Comparison of ENCODE assay signal across 12 cellular contexts in the genomic region with DNA sequence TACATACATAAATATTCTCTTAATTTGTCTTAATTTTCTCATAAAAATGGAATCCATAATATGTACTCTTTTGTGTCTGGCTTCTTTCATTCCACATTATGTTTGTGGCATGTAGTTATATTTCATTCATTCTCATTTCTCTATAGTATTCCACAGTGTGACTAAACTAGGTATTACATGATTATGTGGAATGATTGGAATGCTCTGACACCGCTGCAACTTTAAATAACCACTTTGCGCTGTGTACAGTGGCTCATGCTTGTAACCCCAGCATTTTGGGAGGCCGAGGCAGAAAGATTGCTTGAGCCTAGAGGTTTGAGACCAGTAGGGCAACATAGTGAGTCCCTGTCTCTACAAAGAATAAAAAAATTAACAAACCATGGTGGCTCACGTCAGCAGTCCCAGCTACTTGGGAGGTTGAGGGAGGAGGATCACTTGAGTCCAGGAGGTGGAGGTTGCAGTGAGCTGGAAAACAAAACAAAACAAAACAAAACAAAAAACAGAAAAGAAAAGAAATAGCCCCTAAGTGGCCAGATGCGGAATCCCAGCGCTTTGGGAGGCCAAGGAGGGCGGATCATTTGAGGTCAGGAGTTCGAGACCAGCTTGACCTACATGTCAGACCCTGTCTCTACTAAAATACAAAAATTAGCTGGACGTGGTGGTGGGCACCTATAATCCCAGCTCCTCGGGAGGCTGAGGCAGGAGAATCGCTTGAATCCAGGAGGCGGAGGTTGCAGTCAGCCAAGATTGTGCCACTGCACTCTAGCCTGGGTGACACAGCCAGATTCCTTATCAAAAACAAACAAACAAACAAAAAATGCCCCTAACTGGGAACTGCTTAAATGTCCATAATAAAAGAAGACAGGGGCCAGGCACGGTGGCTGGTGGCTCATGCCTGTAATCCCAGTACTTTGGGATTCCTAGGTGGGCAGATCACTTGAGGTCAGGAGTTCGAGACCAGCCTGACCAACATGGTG. TPM values are rescaled to one million over a fixed set of nuclear protein-coding genes. Genes with fewer than 3 reads are reported as not detected.
A peak's percentile ranks its signal among the peaks of the same experiment; 100 is the strongest.
DNase-seq lines count a peak whose midpoint lies in the region; ATAC-seq and TF ChIP-seq lines count a peak whose summit lies in the region.
"Had no signal": no experiment of that assay in that cellular context is flagged by ENCODE, and none has a peak within 500 bp of the region (broad histone marks: within the 10 kb centered on the region; RNA-seq: fewer than 3 reads in every experiment).

No MANE protein-coding gene starts in this region.

- POLR2A ChIA-PET in HCT116 (lab: Charles Lee) = interaction anchor here (2.1 kb wide), 1 partner anchor 9 kb away, joined by 20 read pairs; the partner anchor contains the start of gene ZC3H4

- H3K4me3 ChIP-seq in HCT116 (replicated peaks in 1 of 2; ENCODE audit: low read depth in 1 of 2, low read length in 2 of 2) = no peak overlapping the region; a peak in 1 of 4 replicates
- H3K4me3 ChIP-seq in fibroblast of the aortic adventitia (ENCODE audit: low read depth, low read length) = no peak overlapping the region
- H3K4me3 ChIP-seq in skeletal muscle satellite cell (ENCODE audit: low read length) = no peak overlapping the region
- H3K4me3 ChIP-seq in prostate gland = no peak overlapping the region
- H3K4me3 ChIP-seq: heart left ventricle had no signal

- no peaks in the 10 kb centered on the region for H3K9me3 ChIP-seq in HCT116 (ENCODE audit: control insufficient read depth in 1 of 2, insufficient read depth in 1 of 2, low read depth in 1 of 2, low read length in 2 of 2)
- H3K9me3 ChIP-seq in skeletal muscle satellite cell (replicated peaks; ENCODE audit: low read length) = no peaks in the 10 kb centered on the region
- H3K9me3 ChIP-seq in prostate gland = no peaks in the 10 kb centered on the region
- H3K9me3 ChIP-seq: heart left ventricle had no signal

- CTCF ChIA-PET in HCT116 (lab: Charles Lee) = interaction anchor here (1.0 to 2.5 kb wide), 6 partner anchors 9 to 110 kb away, joined by 3 to 17 read pairs (median 5); partner anchors contain the start of genes SAE1 and ZC3H4

- H3K4me2 ChIP-seq in HCT116 (ENCODE audit: low read length) (peak overlapping the region; percentile 59), skeletal muscle satellite cell (ENCODE audit: low read length) (peak overlapping the region; percentile 50)

- H3K4me1 ChIP-seq in HCT116 (ENCODE audit: control insufficient read depth in 1 of 2, insufficient read depth in 2 of 2, low read length in 2 of 2) = peaks cover 24 to 38% of the 10 kb centered on the region in 2 experiments
- H3K4me1 ChIP-seq in skeletal muscle satellite cell (ENCODE audit: control insufficient read depth, insufficient read depth, low read length) = peaks cover 20% of the 10 kb centered on the region
- no peaks in the 10 kb centered on the region for H3K4me1 ChIP-seq in prostate gland (replicated peaks)

- ATAC-seq in HCT116 (peak; percentile 72), SK-N-SH treated with all-trans-retinoic acid at 6 μM for 48 hours (peak; percentile 93)

- H3K27ac ChIP-seq in HCT116 (ENCODE audit: low read depth, low read length) = no peak overlapping the region
- H3K27ac ChIP-seq in prostate gland = no peak overlapping the region
- H3K27ac ChIP-seq: heart left ventricle, WERI-Rb-1 had no signal

- H3K36me3 ChIP-seq in HCT116 (ENCODE audit: control insufficient read depth in 1 of 2, insufficient read depth in 2 of 2, low read length in 2 of 2) = no peaks in the 10 kb centered on the region
- H3K36me3 ChIP-seq in skeletal muscle satellite cell (ENCODE audit: insufficient read depth, low read length) = no peaks in the 10 kb centered on the region
- H3K36me3 ChIP-seq in prostate gland = no peaks in the 10 kb centered on the region
- H3K36me3 ChIP-seq: heart left ventricle, WERI-Rb-1 had no signal

- H3K27me3 ChIP-seq in HCT116 (ENCODE audit: insufficient read depth, low read length) (no peaks in the 10 kb centered on the region), skeletal muscle satellite cell (ENCODE audit: control insufficient read depth, insufficient read depth, low read length) (no peaks in the 10 kb centered on the region), prostate gland (replicated peaks; ENCODE audit: insufficient read depth) (no peaks in the 10 kb centered on the region)
- H3K27me3 ChIP-seq: heart left ventricle had no signal

- no peak for TF ChIP-seq RAD21 in HCT116 (IDR thresholded peaks at IDR 0.05; ENCODE audit: low read depth)

- H4K20me1 ChIP-seq in HCT116 (ENCODE audit: insufficient read depth) = no peaks in the 10 kb centered on the region

- BruUV-seq in HCT116 (replicated peaks; lab: Mats Ljungman, UMichigan) = no TSS peak

- RAD21 ChIA-PET in HCT116 (lab: Charles Lee; ENCODE audit: low non-redundant PET in 1 of 2, low total read pairs in 2 of 2, uncharacterized antibody in 2 of 2, unreplicated experiment in 2 of 2) = interaction anchor here in 1 of 2 experiments (1.0 kb wide), 1 partner anchor 86 kb away, joined by 3 read pairs; no protein-coding TSS in a partner anchor

- no peaks in the 10 kb centered on the region for H3K79me2 ChIP-seq in HCT116 (ENCODE audit: insufficient read depth, low read length)

- WGBS in prostate gland = 85% methylated on average over 14 of the region's 14 CpGs

- no peak for TF ChIP-seq CTCF in HCT116 (IDR thresholded peaks at IDR 0.05 in 2 of 3, conservative IDR thresholded peaks at IDR 0.05 in 1 of 3; ENCODE audit: borderline replicate concordance in 1 of 3, insufficient read depth in 1 of 3, low read depth in 2 of 3, low read length in 2 of 3)
- TF ChIP-seq CTCF in fibroblast of the aortic adventitia (IDR thresholded peaks at IDR 0.05; ENCODE audit: insufficient read depth, low read length) = no peak
- TF ChIP-seq CTCF in prostate gland (IDR thresholded peaks at IDR 0.05) = no peak

- TF ChIP-seq POLR2A in HCT116 (IDR thresholded peaks at IDR 0.05; ENCODE audit: borderline replicate concordance, extremely low read depth, insufficient read depth, insufficient read length) (no peak), prostate gland (IDR thresholded peaks at IDR 0.05) (no peak)

- no peaks in the 10 kb centered on the region for H3K9me2 ChIP-seq in HCT116 (ENCODE audit: insufficient read depth)

- H2AFZ ChIP-seq in HCT116 (ENCODE audit: low read depth, low read length, poor library complexity, severe bottlenecking) = peak overlapping the region; percentile 25

- DNase-seq in HCT116 (ENCODE audit: low read depth, low spot score) = no peak
- peak; percentile 81 for DNase-seq in fibroblast of the aortic adventitia (ENCODE audit: low read depth)
- no peak for DNase-seq in medulla oblongata (ENCODE audit: extremely low spot score)
- DNase-seq in NCI-H2171 treated with DMSO at 0.1 percent for 48 hours (lab: John Stamatoyannopoulos, UW) = no peak
- DNase-seq in prostate gland (ENCODE audit: low spot score) = no peak
- DNase-seq in NCI-H2029 treated with DMSO at 0.1 percent for 48 hours (lab: John Stamatoyannopoulos, UW) = no peak
- DNase-seq: DND-41, heart left ventricle, OCI-M1, WERI-Rb-1 had no signal

- intact Hi-C loops in HCT116 (cut with micrococcal nuclease) (loop anchor here (10.0 kb wide), 1 partner anchor 258 kb away; the partner anchor contains the start of gene ARHGAP35), prostate gland (cut with DNase I) (loop anchor here (10.0 kb wide), 1 partner anchor 88 kb away; no protein-coding TSS in a partner anchor)

- H3K9ac ChIP-seq in HCT116 (ENCODE audit: low read length) = no peak overlapping the region
- H3K9ac ChIP-seq in skeletal muscle satellite cell (ENCODE audit: low read depth, low read length) = peak overlapping the region; percentile 32

TF ChIP-seq in HCT116, 20 proteins besides CTCF, POLR2A, EP300 and RAD21:
- TF ChIP-seq EGR1 (IDR thresholded peaks at IDR 0.05; ENCODE audit: low read depth) (0 out of 2 replicates have a peak, but pooled peaks have one; percentile 1), EZH2phosphoT487 (IDR thresholded peaks at IDR 0.05; ENCODE audit: borderline replicate concordance) (no peak)

TF ChIP-seq in SK-N-SH treated with all-trans-retinoic acid at 6 μM for 48 hours, 23 proteins besides CTCF, POLR2A, EP300 and RAD21 (continues in another document):
- no peak for TF ChIP-seq ZC3H10 (CRISPR knock-in tag; IDR thresholded peaks at IDR 0.05)
- TF ChIP-seq RARB (CRISPR knock-in tag; IDR thresholded peaks at IDR 0.05) = no peak
- no peak for TF ChIP-seq TCF4 (CRISPR knock-in tag; IDR thresholded peaks at IDR 0.05; ENCODE audit: borderline replicate concordance)
- no peak for TF ChIP-seq ARNTL (CRISPR knock-in tag; IDR thresholded peaks at IDR 0.05; ENCODE audit: borderline replicate concordance, low read depth)
- TF ChIP-seq ESRRG (CRISPR knock-in tag; IDR thresholded peaks at IDR 0.05) = no peak
- no peak for TF ChIP-seq ZFP30 (CRISPR knock-in tag; IDR thresholded peaks at IDR 0.05)
- TF ChIP-seq, protein P1, sequence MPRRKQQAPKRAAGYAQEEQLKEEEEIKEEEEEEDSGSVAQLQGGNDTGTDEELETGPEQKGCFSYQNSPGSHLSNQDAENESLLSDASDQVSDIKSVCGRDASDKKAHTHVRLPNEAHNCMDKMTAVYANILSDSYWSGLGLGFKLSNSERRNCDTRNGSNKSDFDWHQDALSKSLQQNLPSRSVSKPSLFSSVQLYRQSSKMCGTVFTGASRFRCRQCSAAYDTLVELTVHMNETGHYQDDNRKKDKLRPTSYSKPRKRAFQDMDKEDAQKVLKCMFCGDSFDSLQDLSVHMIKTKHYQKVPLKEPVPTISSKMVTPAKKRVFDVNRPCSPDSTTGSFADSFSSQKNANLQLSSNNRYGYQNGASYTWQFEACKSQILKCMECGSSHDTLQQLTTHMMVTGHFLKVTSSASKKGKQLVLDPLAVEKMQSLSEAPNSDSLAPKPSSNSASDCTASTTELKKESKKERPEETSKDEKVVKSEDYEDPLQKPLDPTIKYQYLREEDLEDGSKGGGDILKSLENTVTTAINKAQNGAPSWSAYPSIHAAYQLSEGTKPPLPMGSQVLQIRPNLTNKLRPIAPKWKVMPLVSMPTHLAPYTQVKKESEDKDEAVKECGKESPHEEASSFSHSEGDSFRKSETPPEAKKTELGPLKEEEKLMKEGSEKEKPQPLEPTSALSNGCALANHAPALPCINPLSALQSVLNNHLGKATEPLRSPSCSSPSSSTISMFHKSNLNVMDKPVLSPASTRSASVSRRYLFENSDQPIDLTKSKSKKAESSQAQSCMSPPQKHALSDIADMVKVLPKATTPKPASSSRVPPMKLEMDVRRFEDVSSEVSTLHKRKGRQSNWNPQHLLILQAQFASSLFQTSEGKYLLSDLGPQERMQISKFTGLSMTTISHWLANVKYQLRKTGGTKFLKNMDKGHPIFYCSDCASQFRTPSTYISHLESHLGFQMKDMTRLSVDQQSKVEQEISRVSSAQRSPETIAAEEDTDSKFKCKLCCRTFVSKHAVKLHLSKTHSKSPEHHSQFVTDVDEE (CRISPR knock-in tag; IDR thresholded peaks at IDR 0.05) = no peak

RNA-seq across cellular contexts. Expression of gene SAE1, which starts 8.0 kb away (rescaled TPM):
- 213 TPM for total RNA-seq in HCT116 (2021; ENCODE audit: unreplicated experiment)
- polyA plus RNA-seq in HCT116 (2012) = 154 and 195 TPM in 2 replicates
- 70.2 and 140 TPM in 2 replicates for total RNA-seq in fibroblast of the aortic adventitia (ENCODE audit: low replicate concordance)
- 115 and 118 TPM in 2 replicates for total RNA-seq in skeletal muscle satellite cell (2012; rRNA removed)
- total RNA-seq in prostate gland = 10 to 100 TPM; 48.4 to 73.0 TPM

RNA-seq across cellular contexts. Expression of gene ZC3H4, which starts 9.1 kb away (rescaled TPM):
- total RNA-seq in HCT116 (2021; ENCODE audit: unreplicated experiment) (45.1 TPM), fibroblast of the aortic adventitia (ENCODE audit: low replicate concordance) (20.4 and 24.0 TPM in 2 replicates), prostate gland (10 to 100 TPM; 35.3 to 49.1 TPM)
- 14.0 and 16.4 TPM in 2 replicates for polyA plus RNA-seq in HCT116 (2012)
- total RNA-seq in skeletal muscle satellite cell (2012; rRNA removed) = 14.2 and 15.3 TPM in 2 replicates
